Comparison of ENCODE assay signal across 1 cellular context in the genomic region with DNA sequence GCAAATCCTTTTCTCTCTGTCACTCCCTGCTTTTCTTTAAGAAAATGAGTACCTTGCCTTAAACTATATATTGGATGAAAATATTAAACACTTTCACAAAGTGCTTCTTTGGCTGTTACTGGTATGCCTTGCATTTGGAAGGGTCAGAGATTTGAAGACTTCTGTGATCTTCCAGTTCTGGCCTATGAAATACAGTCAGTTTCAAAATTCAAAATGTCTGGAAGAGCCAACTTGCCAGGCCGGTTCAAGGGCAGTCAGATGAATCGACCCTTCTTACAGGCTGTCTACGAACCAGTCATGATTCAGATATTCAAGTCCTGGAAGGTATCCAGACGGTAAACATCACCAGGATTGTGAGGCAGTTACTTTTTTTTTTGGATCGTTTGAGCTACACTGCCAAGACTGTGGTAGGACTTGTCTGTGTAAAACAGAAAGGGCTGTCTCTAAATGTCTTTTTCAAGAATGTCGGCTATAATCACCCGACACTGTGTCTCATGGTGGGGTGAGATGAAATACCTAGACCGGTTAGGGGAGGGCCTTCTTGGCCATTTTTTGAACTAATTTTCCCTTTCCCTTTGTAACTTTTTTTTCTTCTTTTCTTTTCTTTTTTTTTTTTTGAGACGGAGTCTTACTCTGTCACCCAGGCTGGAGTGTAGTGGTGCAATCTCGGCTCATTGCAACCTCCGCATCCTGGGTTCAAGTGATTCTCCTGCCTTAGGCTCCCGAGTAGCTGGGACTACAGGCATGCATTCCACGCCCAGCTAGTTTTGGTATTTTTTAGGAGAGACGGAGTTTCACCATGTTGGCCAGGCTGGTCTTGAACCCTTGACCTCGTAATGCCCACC.
TF ChIP-seq lines count a peak whose summit lies in the region.

No MANE protein-coding gene starts in this region.

TF ChIP-seq in HepG2, 621 proteins besides CTCF, POLR2A, EP300 and RAD21 (continued from another document):
- TF ChIP-seq, protein P1, sequence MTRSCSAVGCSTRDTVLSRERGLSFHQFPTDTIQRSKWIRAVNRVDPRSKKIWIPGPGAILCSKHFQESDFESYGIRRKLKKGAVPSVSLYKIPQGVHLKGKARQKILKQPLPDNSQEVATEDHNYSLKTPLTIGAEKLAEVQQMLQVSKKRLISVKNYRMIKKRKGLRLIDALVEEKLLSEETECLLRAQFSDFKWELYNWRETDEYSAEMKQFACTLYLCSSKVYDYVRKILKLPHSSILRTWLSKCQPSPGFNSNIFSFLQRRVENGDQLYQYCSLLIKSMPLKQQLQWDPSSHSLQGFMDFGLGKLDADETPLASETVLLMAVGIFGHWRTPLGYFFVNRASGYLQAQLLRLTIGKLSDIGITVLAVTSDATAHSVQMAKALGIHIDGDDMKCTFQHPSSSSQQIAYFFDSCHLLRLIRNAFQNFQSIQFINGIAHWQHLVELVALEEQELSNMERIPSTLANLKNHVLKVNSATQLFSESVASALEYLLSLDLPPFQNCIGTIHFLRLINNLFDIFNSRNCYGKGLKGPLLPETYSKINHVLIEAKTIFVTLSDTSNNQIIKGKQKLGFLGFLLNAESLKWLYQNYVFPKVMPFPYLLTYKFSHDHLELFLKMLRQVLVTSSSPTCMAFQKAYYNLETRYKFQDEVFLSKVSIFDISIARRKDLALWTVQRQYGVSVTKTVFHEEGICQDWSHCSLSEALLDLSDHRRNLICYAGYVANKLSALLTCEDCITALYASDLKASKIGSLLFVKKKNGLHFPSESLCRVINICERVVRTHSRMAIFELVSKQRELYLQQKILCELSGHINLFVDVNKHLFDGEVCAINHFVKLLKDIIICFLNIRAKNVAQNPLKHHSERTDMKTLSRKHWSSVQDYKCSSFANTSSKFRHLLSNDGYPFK (CRISPR knock-in tag; IDR thresholded peaks at IDR 0.05; ENCODE audit: borderline replicate concordance): no peak
- TF ChIP-seq FOSL1 (CRISPR knock-in tag; IDR thresholded peaks at IDR 0.05; ENCODE audit: borderline replicate concordance) (peak; percentile 67; the same call in 1 of the 2 replicates), MED1 (CRISPR knock-in tag; IDR thresholded peaks at IDR 0.05) (peak; percentile 61; the same call in 1 of the 2 replicates), CBX2 (IDR thresholded peaks at IDR 0.05; ENCODE audit: low read depth, low read length) (no peak), CBX2 (CRISPR knock-in tag; IDR thresholded peaks at IDR 0.05; ENCODE audit: low read depth) (no peak), FOXK1 (CRISPR knock-in tag; IDR thresholded peaks at IDR 0.05; ENCODE audit: borderline replicate concordance, low read depth) (peak; percentile 65; the same call in 1 of the 2 replicates), ZNF563 (CRISPR knock-in tag; IDR thresholded peaks at IDR 0.05) (no peak), SRSF4 (IDR thresholded peaks at IDR 0.05; ENCODE audit: low read depth, low read length, poor library complexity, severe bottlenecking) (no peak), YEATS4 (CRISPR knock-in tag; IDR thresholded peaks at IDR 0.05; ENCODE audit: borderline replicate concordance) (peak; percentile 22; the same call in 1 of the 2 replicates), TBX3 (IDR thresholded peaks at IDR 0.05; ENCODE audit: borderline replicate concordance) (no peak), PTBP1 (IDR thresholded peaks at IDR 0.05; ENCODE audit: low read depth, low read length, poor library complexity, severe bottlenecking) (no peak), ZNF343 (CRISPR knock-in tag; IDR thresholded peaks at IDR 0.05) (no peak), CREM (IDR thresholded peaks at IDR 0.05) (peak; percentile 50; the same call in 1 of the 2 replicates), CREM (CRISPR knock-in tag; IDR thresholded peaks at IDR 0.05) (no peak)
- TF ChIP-seq, protein P2, sequence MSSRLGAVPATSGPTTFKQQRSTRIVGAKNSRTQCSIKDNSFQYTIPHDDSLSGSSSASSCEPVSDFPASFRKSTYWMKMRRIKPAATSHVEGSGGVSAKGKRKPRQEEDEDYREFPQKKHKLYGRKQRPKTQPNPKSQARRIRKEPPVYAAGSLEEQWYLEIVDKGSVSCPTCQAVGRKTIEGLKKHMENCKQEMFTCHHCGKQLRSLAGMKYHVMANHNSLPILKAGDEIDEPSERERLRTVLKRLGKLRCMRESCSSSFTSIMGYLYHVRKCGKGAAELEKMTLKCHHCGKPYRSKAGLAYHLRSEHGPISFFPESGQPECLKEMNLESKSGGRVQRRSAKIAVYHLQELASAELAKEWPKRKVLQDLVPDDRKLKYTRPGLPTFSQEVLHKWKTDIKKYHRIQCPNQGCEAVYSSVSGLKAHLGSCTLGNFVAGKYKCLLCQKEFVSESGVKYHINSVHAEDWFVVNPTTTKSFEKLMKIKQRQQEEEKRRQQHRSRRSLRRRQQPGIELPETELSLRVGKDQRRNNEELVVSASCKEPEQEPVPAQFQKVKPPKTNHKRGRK (CRISPR knock-in tag; IDR thresholded peaks at IDR 0.05): 0 out of 2 replicates have a peak, but pooled peaks have one; percentile 67
- TF ChIP-seq, protein P3, sequence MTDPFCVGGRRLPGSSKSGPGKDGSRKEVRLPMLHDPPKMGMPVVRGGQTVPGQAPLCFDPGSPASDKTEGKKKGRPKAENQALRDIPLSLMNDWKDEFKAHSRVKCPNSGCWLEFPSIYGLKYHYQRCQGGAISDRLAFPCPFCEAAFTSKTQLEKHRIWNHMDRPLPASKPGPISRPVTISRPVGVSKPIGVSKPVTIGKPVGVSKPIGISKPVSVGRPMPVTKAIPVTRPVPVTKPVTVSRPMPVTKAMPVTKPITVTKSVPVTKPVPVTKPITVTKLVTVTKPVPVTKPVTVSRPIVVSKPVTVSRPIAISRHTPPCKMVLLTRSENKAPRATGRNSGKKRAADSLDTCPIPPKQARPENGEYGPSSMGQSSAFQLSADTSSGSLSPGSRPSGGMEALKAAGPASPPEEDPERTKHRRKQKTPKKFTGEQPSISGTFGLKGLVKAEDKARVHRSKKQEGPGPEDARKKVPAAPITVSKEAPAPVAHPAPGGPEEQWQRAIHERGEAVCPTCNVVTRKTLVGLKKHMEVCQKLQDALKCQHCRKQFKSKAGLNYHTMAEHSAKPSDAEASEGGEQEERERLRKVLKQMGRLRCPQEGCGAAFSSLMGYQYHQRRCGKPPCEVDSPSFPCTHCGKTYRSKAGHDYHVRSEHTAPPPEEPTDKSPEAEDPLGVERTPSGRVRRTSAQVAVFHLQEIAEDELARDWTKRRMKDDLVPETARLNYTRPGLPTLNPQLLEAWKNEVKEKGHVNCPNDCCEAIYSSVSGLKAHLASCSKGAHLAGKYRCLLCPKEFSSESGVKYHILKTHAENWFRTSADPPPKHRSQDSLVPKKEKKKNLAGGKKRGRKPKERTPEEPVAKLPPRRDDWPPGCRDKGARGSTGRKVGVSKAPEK (CRISPR knock-in tag; IDR thresholded peaks at IDR 0.05; ENCODE audit: borderline replicate concordance): no peak
- TF ChIP-seq, protein P4, sequence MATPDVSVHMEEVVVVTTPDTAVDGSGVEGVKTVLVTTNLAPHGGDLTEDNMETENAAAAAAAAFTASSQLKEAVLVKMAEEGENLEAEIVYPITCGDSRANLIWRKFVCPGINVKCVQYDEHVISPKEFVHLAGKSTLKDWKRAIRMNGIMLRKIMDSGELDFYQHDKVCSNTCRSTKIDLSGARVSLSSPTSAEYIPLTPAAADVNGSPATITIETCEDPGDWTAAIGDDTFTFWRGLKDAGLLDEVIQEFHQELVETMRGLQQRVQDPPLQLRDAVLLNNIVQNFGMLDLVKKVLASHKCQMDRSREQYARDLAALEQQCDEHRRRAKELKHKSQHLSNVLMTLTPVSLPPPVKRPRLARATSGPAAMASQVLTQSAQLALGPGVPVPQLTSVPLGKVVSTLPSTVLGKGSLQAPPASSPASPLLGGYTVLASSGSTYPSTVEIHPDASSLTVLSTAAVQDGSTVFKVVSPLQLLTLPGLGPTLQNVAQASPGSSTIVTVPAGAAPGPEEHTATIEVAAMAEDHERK (CRISPR knock-in tag; IDR thresholded peaks at IDR 0.05; ENCODE audit: low read depth): no peak
- TF ChIP-seq, protein P5, sequence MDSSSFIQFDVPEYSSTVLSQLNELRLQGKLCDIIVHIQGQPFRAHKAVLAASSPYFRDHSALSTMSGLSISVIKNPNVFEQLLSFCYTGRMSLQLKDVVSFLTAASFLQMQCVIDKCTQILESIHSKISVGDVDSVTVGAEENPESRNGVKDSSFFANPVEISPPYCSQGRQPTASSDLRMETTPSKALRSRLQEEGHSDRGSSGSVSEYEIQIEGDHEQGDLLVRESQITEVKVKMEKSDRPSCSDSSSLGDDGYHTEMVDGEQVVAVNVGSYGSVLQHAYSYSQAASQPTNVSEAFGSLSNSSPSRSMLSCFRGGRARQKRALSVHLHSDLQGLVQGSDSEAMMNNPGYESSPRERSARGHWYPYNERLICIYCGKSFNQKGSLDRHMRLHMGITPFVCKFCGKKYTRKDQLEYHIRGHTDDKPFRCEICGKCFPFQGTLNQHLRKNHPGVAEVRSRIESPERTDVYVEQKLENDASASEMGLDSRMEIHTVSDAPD (CRISPR knock-in tag; IDR thresholded peaks at IDR 0.05): peak; percentile 49; the same call in 1 of the 2 replicates
